Comparison of ENCODE assay signal across 2 cellular contexts in genomic region chr6:108123516-108123929, GRCh38.
TF ChIP-seq lines count a peak whose summit lies in the region.

No MANE protein-coding gene starts in this region.

TF ChIP-seq in HepG2, 621 proteins besides CTCF, POLR2A, EP300 and RAD21:
- TF ChIP-seq BHLHE40 (IDR thresholded peaks at IDR 0.05; ENCODE audit: low read length), result peak; percentile 76
- no peak for TF ChIP-seq ZNF34 (CRISPR knock-in tag; IDR thresholded peaks at IDR 0.05; ENCODE audit: borderline replicate concordance)
- TF ChIP-seq ZNF644 (CRISPR knock-in tag; IDR thresholded peaks at IDR 0.05; ENCODE audit: low read depth), result no peak
- no peak for TF ChIP-seq CENPBD1 (CRISPR knock-in tag; IDR thresholded peaks at IDR 0.05; ENCODE audit: borderline replicate concordance, low read depth)
- TF ChIP-seq ZNF549 (CRISPR knock-in tag; IDR thresholded peaks at IDR 0.05), result no peak
- no peak for TF ChIP-seq KAT8 (CRISPR knock-in tag; IDR thresholded peaks at IDR 0.05)

TF ChIP-seq in WTC11, 78 proteins besides CTCF, POLR2A, EP300 and RAD21:
- no peak for TF ChIP-seq ATF6 (CRISPR knock-in tag; IDR thresholded peaks at IDR 0.05)
- no peak for TF ChIP-seq ZNF416 (CRISPR knock-in tag; IDR thresholded peaks at IDR 0.05)
- no peak for TF ChIP-seq PRDM15 (CRISPR knock-in tag; IDR thresholded peaks at IDR 0.05)
- TF ChIP-seq GRHL2 (CRISPR knock-in tag; IDR thresholded peaks at IDR 0.05; ENCODE audit: insufficient replicate concordance, severe bottlenecking), result no peak
- no peak for TF ChIP-seq ZNF423 (CRISPR knock-in tag; IDR thresholded peaks at IDR 0.05)
TF ChIP-seq in WTC11: peak in this region for 0.
